Comparison of ENCODE assay signal across 8 cellular contexts in the genomic region with DNA sequence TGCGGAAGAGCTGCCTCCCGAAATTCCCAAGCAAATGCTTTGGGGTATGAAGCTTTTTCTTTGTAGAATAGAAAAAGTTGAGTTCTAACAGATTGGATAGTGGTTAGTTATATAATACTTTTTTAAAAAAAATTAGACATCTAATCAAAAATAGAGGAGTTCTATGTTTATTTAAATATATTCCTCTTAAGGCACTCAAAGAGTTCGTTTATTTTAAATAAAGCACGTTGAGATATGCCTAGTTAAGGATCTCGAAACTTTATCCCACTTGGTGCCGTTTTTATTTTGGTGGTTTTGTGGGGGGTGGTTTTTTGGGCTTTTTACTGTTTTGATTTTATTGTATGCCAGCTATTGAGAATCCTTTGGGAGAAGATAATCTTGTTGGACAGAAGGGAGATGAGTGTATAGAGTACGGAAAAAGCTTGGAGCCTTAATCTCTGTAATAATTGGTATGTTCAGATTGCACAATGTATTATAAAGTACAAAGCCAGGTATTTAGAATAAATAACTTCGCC. TPM values are rescaled to one million over a fixed set of nuclear protein-coding genes. Genes with fewer than 3 reads are reported as not detected.
DNase-seq lines count a peak whose midpoint lies in the region; ATAC-seq and TF ChIP-seq lines count a peak whose summit lies in the region.

No MANE protein-coding gene starts in this region.

- H3K9me3 Mint-ChIP-seq in HFFc6 (peaks cover 15% of the 10 kb centered on the region), brain (peaks cover 0 to 5% (median 0%) of the 10 kb centered on the region in 5 experiments)

- no peaks in the 10 kb centered on the region for H3K9me3 ChIP-seq in mucosa of stomach (ENCODE audit: control insufficient read depth, low read length)

- H3K4me3 ChIP-seq in mucosa of stomach (ENCODE audit: low read length), result peak overlapping the region; percentile 44

- peak overlapping the region; percentile 71 for H3K9ac ChIP-seq in mucosa of stomach (ENCODE audit: low read length)

- ATAC-seq in GM21390 (IDR thresholded peaks at IDR 0.05; ENCODE audit: unreplicated experiment), result no peak

- H3K27me3 Mint-ChIP-seq in HFFc6 (ENCODE audit: insufficient read depth) (peaks cover 16% of the 10 kb centered on the region), brain (peaks cover 3% of the 10 kb centered on the region)

- no peak for TF ChIP-seq CTCF in 22Rv1 (IDR thresholded peaks at IDR 0.05)
- no peak for TF ChIP-seq CTCF in HFFc6 (IDR thresholded peaks at IDR 0.05)
- no peak for TF ChIP-seq CTCF in brain (conservative IDR thresholded peaks at IDR 0.05)

- H3K4me1 Mint-ChIP-seq in HFFc6 (ENCODE audit: low read depth) (peaks cover 82% of the 10 kb centered on the region), brain (peaks cover 34% of the 10 kb centered on the region)

- peaks cover 66% of the 10 kb centered on the region for H3K36me3 Mint-ChIP-seq in HFFc6 (ENCODE audit: low read depth)
- peaks cover 16% of the 10 kb centered on the region for H3K36me3 Mint-ChIP-seq in brain

- no peaks in the 10 kb centered on the region for H3K36me3 ChIP-seq in mucosa of stomach (ENCODE audit: control insufficient read depth, insufficient read depth, low read length)

- peak overlapping the region; percentile 42 for H3K27ac Mint-ChIP-seq in HFFc6
- peak overlapping the region in 4 of 5 experiments; percentile 38 to 67 (median 52) for H3K27ac Mint-ChIP-seq in brain

- peak overlapping the region; percentile 29; the same call in 1 of the 2 replicates for H3K27ac ChIP-seq in 22Rv1

- DNase-seq in HFFc6, result no peak
- no peak for DNase-seq in NCI-H1048 (lab: John Stamatoyannopoulos, UW)
- no peak for DNase-seq in DMS153 (lab: John Stamatoyannopoulos, UW)
- DNase-seq in stimulated activated CD4-positive, alpha-beta T cell treated with anti-CD3 and anti-CD28 coated beads, Interleukin-2, amount 100 ng/mL, for 48 hours, result no peak

- H3K4me3 Mint-ChIP-seq in HFFc6 (peak overlapping the region; percentile 55), brain (peak overlapping the region; percentile 49 to 77 (median 74))

- no peaks in the 10 kb centered on the region for H3K4me1 ChIP-seq in mucosa of stomach (ENCODE audit: control insufficient read depth, insufficient read depth, low read length)

- no peaks in the 10 kb centered on the region for H3K27me3 ChIP-seq in mucosa of stomach (ENCODE audit: control insufficient read depth, insufficient read depth, low read length)

RNA-seq across cellular contexts. Expression of a gene that starts 10.7 kb away (rescaled TPM):
- 10 to 100 TPM; 12.1 to 15.8 (median 14.6) TPM for total RNA-seq in HFFc6 (2021; fragmentation: NEBNext Ultra II Directional; extraction: Animal tissue kit (Norgen Biotek cat#: 25700))
- polyA plus RNA-seq in brain (ENCODE audit: insufficient read depth, low read depth, low replicate concordance), result 3.1 TPM

RNA-seq across cellular contexts. Expression of a gene that starts 56.2 kb away (rescaled TPM):
- 100 to 1,000 TPM; 217 to 265 (median 233) TPM for total RNA-seq in HFFc6 (2021; fragmentation: NEBNext Ultra II Directional; extraction: Animal tissue kit (Norgen Biotek cat#: 25700))
- 80.8 TPM for polyA plus RNA-seq in brain (ENCODE audit: insufficient read depth, low read depth, low replicate concordance)
